5 cellular contexts compared by ENCODE assay signal in the genomic region with DNA sequence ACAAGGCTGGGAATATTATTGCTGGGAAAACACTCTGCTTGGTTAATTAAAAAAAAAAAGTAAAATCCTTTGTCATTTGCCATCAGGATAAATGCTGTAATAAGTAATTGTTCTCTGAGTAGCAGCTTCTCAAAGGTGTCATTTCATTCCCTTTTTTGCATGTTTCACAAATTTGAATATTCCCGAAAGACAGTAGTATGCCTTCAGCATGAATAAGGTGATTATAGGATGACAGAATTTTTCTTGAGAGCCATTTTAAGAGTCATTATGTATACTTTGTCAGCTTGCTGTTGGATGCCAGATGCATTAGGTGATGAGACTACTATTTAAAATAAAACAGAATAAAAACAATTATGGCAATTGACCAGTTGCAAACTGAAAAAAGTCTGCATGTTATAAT.
"Had no signal": no experiment of that assay in that cellular context is flagged by ENCODE, and none has a peak within 500 bp of the region (broad histone marks: within the 10 kb centered on the region; RNA-seq: fewer than 3 reads in every experiment).

No MANE protein-coding gene starts in this region.

- H3K4me3 ChIP-seq: K562 had no signal

- H3K27me3 Mint-ChIP-seq: IgD-negative memory B cell had no signal

- H3K4me3 Mint-ChIP-seq: IgD-negative memory B cell had no signal

- H3K27ac Mint-ChIP-seq: IgD-negative memory B cell had no signal

- H3K36me3 Mint-ChIP-seq: IgD-negative memory B cell had no signal

- DNase-seq: IMR-90 had no signal

- H3K27ac ChIP-seq: HL-60 had no signal

- ATAC-seq: HepG2, K562 had no signal

- H3K4me1 Mint-ChIP-seq: IgD-negative memory B cell had no signal
